In genomic region chr11:117818036-117818858, GRCh38 we compare ENCODE assay signal across 8 cellular contexts. TPM values are rescaled to one million over a fixed set of nuclear protein-coding genes. Genes with fewer than 3 reads are reported as not detected.
A peak's percentile ranks its signal among the peaks of the same experiment; 100 is the strongest.
DNase-seq lines count a peak whose midpoint lies in the region; ATAC-seq and TF ChIP-seq lines count a peak whose summit lies in the region.

No MANE protein-coding gene starts in this region.

- 41 to 50% (median 44%) methylated on average over 7 of the region's 7 CpGs for WGBS in stomach, 5 donors

- H3K4me1 Mint-ChIP-seq in activated naive CD8-positive, alpha-beta T cell treated with anti-CD3 and anti-CD28 coated beads for 36 hours, result peaks cover 65% of the 10 kb centered on the region
- H3K4me1 Mint-ChIP-seq in natural killer cell, result peaks cover 16 to 47% of the 10 kb centered on the region in 2 donors

- no peak for TF ChIP-seq EP300 in stomach (IDR thresholded peaks at IDR 0.05)

- no peaks in the 10 kb centered on the region for H3K27me3 Mint-ChIP-seq in activated naive CD8-positive, alpha-beta T cell treated with anti-CD3 and anti-CD28 coated beads for 36 hours
- H3K27me3 Mint-ChIP-seq in natural killer cell (ENCODE audit: low read depth in 2 of 2), result peaks cover 0 to 6% of the 10 kb centered on the region in 2 donors

- peak overlapping the region; percentile 95 for H3K27ac Mint-ChIP-seq in activated naive CD8-positive, alpha-beta T cell treated with anti-CD3 and anti-CD28 coated beads for 36 hours
- peak overlapping the region in 1 of 2 donors; percentile 90 for H3K27ac Mint-ChIP-seq in natural killer cell

- no peaks in the 10 kb centered on the region for H3K9me3 ChIP-seq in stomach

- H3K36me3 ChIP-seq in stomach, result no peaks in the 10 kb centered on the region

- peak overlapping the region; percentile 18 for H3K4me3 Mint-ChIP-seq in activated naive CD8-positive, alpha-beta T cell treated with anti-CD3 and anti-CD28 coated beads for 36 hours
- no peak overlapping the region for H3K4me3 Mint-ChIP-seq in natural killer cell

- H3K27ac ChIP-seq in stomach, result peak overlapping the region in 2 of 5 donors; percentile 74 to 80

- H3K27me3 ChIP-seq in stomach, result peaks cover 0 to 14% (median 0%) of the 10 kb centered on the region in 3 donors

- peaks cover 2% of the 10 kb centered on the region for H3K9me3 Mint-ChIP-seq in activated naive CD8-positive, alpha-beta T cell treated with anti-CD3 and anti-CD28 coated beads for 36 hours
- H3K9me3 Mint-ChIP-seq in natural killer cell, result no peaks in the 10 kb centered on the region

- H3K36me3 Mint-ChIP-seq in activated naive CD8-positive, alpha-beta T cell treated with anti-CD3 and anti-CD28 coated beads for 36 hours, result peaks cover 3% of the 10 kb centered on the region
- no peaks in the 10 kb centered on the region for H3K36me3 Mint-ChIP-seq in natural killer cell

- DNase-seq in M059J (ENCODE audit: low read depth), result peak; percentile 58
- DNase-seq in activated naive CD8-positive, alpha-beta T cell treated with anti-CD3 and anti-CD28 coated beads for 36 hours, result peak; percentile 76
- DNase-seq in natural killer cell, result no peak
- DNase-seq in stomach, result no peak
- DNase-seq in sciatic nerve (ENCODE audit: low spot score), result no peak
- DNase-seq in occipital lobe (lab: John Stamatoyannopoulos, UW), result no peak
- no peak for DNase-seq in NCI-H82 treated with DMSO at 0.1 percent for 48 hours (lab: John Stamatoyannopoulos, UW; ENCODE audit: unreplicated experiment)

- no peak for TF ChIP-seq POLR2A in stomach (IDR thresholded peaks at IDR 0.05)

- H3K4me3 ChIP-seq in stomach, result no peak overlapping the region

- H3K4me1 ChIP-seq in stomach, result peaks cover 26 to 59% (median 43%) of the 10 kb centered on the region in 4 donors

- intact Hi-C loops in natural killer cell (cut with micrococcal nuclease) (no loop called here), stomach (cut with DNase I; ENCODE audit: low total_unique reads) (loop anchor here (5.0 kb wide), 1 partner anchor 391 kb away; no protein-coding TSS in a partner anchor), sciatic nerve (cut with DNase I) (loop anchor here (5.0 kb wide), 1 partner anchor 376 kb away; no protein-coding TSS in a partner anchor)

- TF ChIP-seq CTCF in natural killer cell (IDR thresholded peaks at IDR 0.05) (peak; percentile 62), stomach (IDR thresholded peaks at IDR 0.05) (peak in 2 of 7 experiments; percentile 17 to 59)

- ATAC-seq in GM18868 (IDR thresholded peaks at IDR 0.05; ENCODE audit: unreplicated experiment), result peak; percentile 34
- ATAC-seq in natural killer cell, result peak; percentile 32 to 39 (median 34)
- ATAC-seq in sciatic nerve, result no peak

RNA-seq across cellular contexts. Expression of gene FXYD2, which starts 6.3 kb away (rescaled TPM):
- not detected in 2 replicates for total RNA-seq in M059J (2014; rRNA removed; shearing (Covaris generic))
- 1 to 10 TPM; 8.3 to 8.8 TPM for total RNA-seq in activated naive CD8-positive, alpha-beta T cell treated with anti-CD3 and anti-CD28 coated beads for 36 hours
- total RNA-seq in natural killer cell (under 1 TPM in 2 of 3 donors, not detected in 1; 0.75 to 0.78 TPM), stomach (1 to 10 TPM in 1 of 5 donors, under 1 TPM in 1, not detected in 3; 0.45 to 7.0 TPM), sciatic nerve (6.6 TPM), occipital lobe (0.62 TPM)
- 1 to 10 TPM; 1.0 to 7.8 (median 4.0) TPM for polyA plus RNA-seq in stomach

RNA-seq across cellular contexts. Expression of gene DSCAML1, which starts 21.2 kb away (rescaled TPM):
- total RNA-seq in M059J (2014; rRNA removed; shearing (Covaris generic)), result not detected in 2 replicates
- under 1 TPM; 0.87 to 0.94 TPM for total RNA-seq in activated naive CD8-positive, alpha-beta T cell treated with anti-CD3 and anti-CD28 coated beads for 36 hours
- total RNA-seq in natural killer cell (under 1 TPM in 1 of 3 donors, not detected in 2; 0.66 TPM), stomach (1 to 10 TPM in 2 of 5 donors, under 1 TPM in 3; 0.14 to 2.9 (median 0.45) TPM), sciatic nerve (4.2 TPM), occipital lobe (7.6 TPM)
- under 1 TPM; 0.08 to 0.75 (median 0.46) TPM for polyA plus RNA-seq in stomach

RNA-seq across cellular contexts. Expression of gene FXYD6, which starts 58.2 kb away (rescaled TPM):
- 0.12 and 0.86 TPM in 2 replicates for total RNA-seq in M059J (2014; rRNA removed; shearing (Covaris generic))
- under 1 TPM in 1 of 2 experiments, not detected in 1; 0.18 TPM for total RNA-seq in activated naive CD8-positive, alpha-beta T cell treated with anti-CD3 and anti-CD28 coated beads for 36 hours
- total RNA-seq in natural killer cell (under 1 TPM in 2 of 3 donors, not detected in 1; 0.20 to 0.90 TPM), stomach (100 to 1,000 TPM in 1 of 5 donors, 10 to 100 TPM in 4; 12.7 to 187 (median 47.0) TPM), sciatic nerve (141 TPM), occipital lobe (107 TPM)
- 10 to 100 TPM; 22.5 to 39.4 (median 25.6) TPM for polyA plus RNA-seq in stomach

Comparison
In these comparisons a context has a peak if more than half of its experiments do, and no peak if none do; other contexts are left out.
1. DNase-seq: peak in M059J (single experiment) and activated naive CD8-positive, alpha-beta T cell treated with anti-CD3 and anti-CD28 coated beads for 36 hours (single experiment); none in natural killer cell (single experiment), stomach (single experiment), sciatic nerve (single experiment), occipital lobe (single experiment) and NCI-H82 treated with DMSO at 0.1 percent for 48 hours (single experiment).